Comparison of ENCODE assay signal across 30 cellular contexts in genomic region chr1:3427711-3428704, GRCh38. TPM values are rescaled to one million over a fixed set of nuclear protein-coding genes. Genes with fewer than 3 reads are reported as not detected.
"Had no signal": no experiment of that assay in that cellular context is flagged by ENCODE, and none has a peak within 500 bp of the region (broad histone marks: within the 10 kb centered on the region; RNA-seq: fewer than 3 reads in every experiment).

No MANE protein-coding gene starts in this region.

- H3K4me3 Mint-ChIP-seq: mesothelial cell of epicardium; naive B cell; natural killer cell; nephron progenitor cell; neural progenitor cell; stimulated activated naive B cell treated with anti-CD40 and anti-IgM and Interleukin-4, amounts not matched to agents 10 μg/mL and 1 μg/mL and 100 μg/mL, for 72 hours had no signal

- H3K9me3 Mint-ChIP-seq: mesothelial cell of epicardium; naive B cell; natural killer cell; nephron progenitor cell; neural progenitor cell; stimulated activated naive B cell treated with anti-CD40 and anti-IgM and Interleukin-4, amounts not matched to agents 10 μg/mL and 1 μg/mL and 100 μg/mL, for 72 hours had no signal

- H3K27ac Mint-ChIP-seq: mesothelial cell of epicardium; naive B cell; natural killer cell; nephron progenitor cell; neural progenitor cell; stimulated activated naive B cell treated with anti-CD40 and anti-IgM and Interleukin-4, amounts not matched to agents 10 μg/mL and 1 μg/mL and 100 μg/mL, for 72 hours had no signal

- ATAC-seq: heart right ventricle; left colon; left lung; lower lobe of right lung; natural killer cell; pancreas; right lobe of liver; stimulated activated naive B cell treated with anti-CD40 and anti-IgM and Interleukin-4, amounts not matched to agents 10 μg/mL and 1 μg/mL and 100 μg/mL, for 72 hours; stimulated activated naive CD8-positive, alpha-beta T cell treated with anti-CD3 and anti-CD28 coated beads, Interleukin-15, Interleukin-2, amounts not matched to agents 100 U/mL and 50 U/mL, for 24 hours had no signal

- H3K4me3 ChIP-seq: heart right ventricle, hepatocyte, left lung, lower lobe of right lung, neural progenitor cell, pancreas, prostate gland, right lobe of liver, smooth muscle cell, stomach, testis, thyroid gland, transverse colon, upper lobe of left lung, vagina had no signal

- H3K4me1 Mint-ChIP-seq: mesothelial cell of epicardium, natural killer cell had no signal

- H3K36me3 Mint-ChIP-seq: mesothelial cell of epicardium; naive B cell; natural killer cell; stimulated activated naive B cell treated with anti-CD40 and anti-IgM and Interleukin-4, amounts not matched to agents 10 μg/mL and 1 μg/mL and 100 μg/mL, for 72 hours had no signal

- DNase-seq: islet precursor cell; kidney glomerular epithelial cell; left colon; lower lobe of right lung; mammary epithelial cell; mesendoderm; naive B cell; natural killer cell; nephron progenitor cell; retina; right lobe of liver; stimulated activated CD4-positive, alpha-beta T cell treated with anti-CD3 and anti-CD28 coated beads, Interleukin-1b, Interleukin-23, amount 100 ng/mL, for 48 hours; stimulated activated CD4-positive, alpha-beta T cell treated with anti-CD3 and anti-CD28 coated beads, Interleukin-4, amount 100 ng/mL, for 1 hour; stimulated activated naive B cell treated with anti-CD40 and anti-IgM and Interleukin-4, amounts not matched to agents 10 μg/mL and 1 μg/mL and 100 μg/mL, for 72 hours; stimulated activated naive CD8-positive, alpha-beta T cell treated with anti-CD3 and anti-CD28 coated beads, Interleukin-15, Interleukin-2, amounts not matched to agents 100 U/mL and 50 U/mL, for 24 hours; stomach; testis; thyroid gland; transverse colon had no signal

- H3K36me3 ChIP-seq: left lung, lower lobe of right lung, neural progenitor cell, prostate gland, right lobe of liver, transverse colon, vagina had no signal

- H3K27me3 ChIP-seq: hepatocyte, neural progenitor cell, pancreas, right lobe of liver, testis, thyroid gland, transverse colon, upper lobe of left lung, vagina had no signal

- H3K9ac ChIP-seq: neural progenitor cell had no signal

- H3K4me1 ChIP-seq: left lung, prostate gland, right lobe of liver, vagina had no signal

- H2AFZ ChIP-seq: hepatocyte, neural progenitor cell had no signal

- H3K27ac ChIP-seq: heart right ventricle, hepatocyte, left lung, lower lobe of right lung, neural progenitor cell, pancreas, prostate gland, right lobe of liver, stomach, testis, thyroid gland, transverse colon, upper lobe of left lung, vagina had no signal

- H3K9me3 ChIP-seq: heart right ventricle, left lung, lower lobe of right lung, pancreas, prostate gland, right lobe of liver, stomach, testis, thyroid gland, transverse colon, upper lobe of left lung, vagina had no signal

- H3K4me2 ChIP-seq: hepatocyte, neural progenitor cell, smooth muscle cell had no signal

RNA-seq across cellular contexts. Expression of gene ARHGEF16, which starts 26.5 kb away (rescaled TPM):
- total RNA-seq: mononuclear cell, natural killer cell had no signal
